In the genomic region with DNA sequence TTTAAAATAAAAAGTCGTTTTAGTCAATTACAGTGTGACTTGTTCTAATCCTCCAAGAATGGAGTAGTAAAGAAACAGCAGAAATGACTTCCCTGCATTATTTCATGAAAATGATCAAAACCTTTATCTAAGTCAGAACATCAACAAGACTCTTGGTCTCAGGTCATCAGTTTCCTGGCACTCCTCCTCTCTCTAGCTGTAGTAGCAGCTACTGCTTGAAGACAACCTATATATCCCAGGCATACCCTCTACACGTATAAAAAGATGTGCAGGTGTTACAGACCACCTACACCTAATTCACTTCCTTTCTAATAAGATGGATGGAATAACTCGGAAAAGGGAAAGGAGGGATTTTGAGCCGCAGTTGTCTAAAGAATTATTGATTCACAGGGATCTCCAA, we compare ENCODE assay signal across 16 cellular contexts. TPM values are rescaled to one million over a fixed set of nuclear protein-coding genes. Genes with fewer than 3 reads are reported as not detected.
DNase-seq lines count a peak whose midpoint lies in the region; ATAC-seq and TF ChIP-seq lines count a peak whose summit lies in the region.
"Had no signal": no experiment of that assay in that cellular context is flagged by ENCODE, and none has a peak within 500 bp of the region (broad histone marks: within the 10 kb centered on the region; RNA-seq: fewer than 3 reads in every experiment).

No MANE protein-coding gene starts in this region.

- peaks cover 9% of the 10 kb centered on the region for H3F3A ChIP-seq in neural progenitor cell (ENCODE audit: low read depth)

- H3K4me2 ChIP-seq in neural progenitor cell: no peak overlapping the region

- H3K4me1 ChIP-seq in breast epithelium (no peaks in the 10 kb centered on the region), neural progenitor cell (peaks cover 8% of the 10 kb centered on the region)

- H3K36me3 ChIP-seq in breast epithelium (no peaks in the 10 kb centered on the region), neural progenitor cell (no peaks in the 10 kb centered on the region)

- peak overlapping the region; percentile 49 for H3K27ac Mint-ChIP-seq in MCF 10A (ENCODE audit: low read depth, unreplicated experiment)
- H3K27ac Mint-ChIP-seq in WTC11: peak overlapping the region; percentile 64
- no peak overlapping the region for H3K27ac Mint-ChIP-seq in neural crest cell (ENCODE audit: unreplicated experiment)
- H3K27ac Mint-ChIP-seq in neural progenitor cell: no peak overlapping the region
- H3K27ac Mint-ChIP-seq: CD4-positive, alpha-beta T cell had no signal

- ATAC-seq in WTC11 (no peak), HG03460 (IDR thresholded peaks at IDR 0.05; ENCODE audit: unreplicated experiment) (no peak), GM19351 (IDR thresholded peaks at IDR 0.05; ENCODE audit: unreplicated experiment) (no peak)
- ATAC-seq: HCT116 had no signal

- no peaks in the 10 kb centered on the region for H4K20me1 ChIP-seq in neural progenitor cell (ENCODE audit: low read depth)

- POLR2A ChIA-PET in MCF 10A (lab: Yijun Ruan, JAX): no interaction called here
- POLR2A ChIA-PET in WTC11 (lab: Charles Lee): no interaction called here

- BruUV-seq in MCF 10A (replicated peaks; lab: Mats Ljungman, UMichigan): no TSS peak

- no peaks in the 10 kb centered on the region for H3K9me3 ChIP-seq in breast epithelium
- H3K9me3 ChIP-seq in neural progenitor cell (ENCODE audit: low read depth): no peaks in the 10 kb centered on the region

- H3K4me3 Mint-ChIP-seq in MCF 10A (ENCODE audit: unreplicated experiment) (no peak overlapping the region), WTC11 (no peak overlapping the region), neural crest cell (peak overlapping the region; percentile 74), neural progenitor cell (no peak overlapping the region)
- H3K4me3 Mint-ChIP-seq: HFFc6 had no signal

- H3K9me3 Mint-ChIP-seq in MCF 10A (ENCODE audit: unreplicated experiment) (no peaks in the 10 kb centered on the region), WTC11 (no peaks in the 10 kb centered on the region), neural crest cell (no peaks in the 10 kb centered on the region), neural progenitor cell (no peaks in the 10 kb centered on the region)
- H3K9me3 Mint-ChIP-seq: CD4-positive, alpha-beta T cell; HFFc6 had no signal

- no peaks in the 10 kb centered on the region for H3K79me2 ChIP-seq in neural progenitor cell (ENCODE audit: low read depth)

- no peak overlapping the region for H3K9ac ChIP-seq in neural progenitor cell

- no peak for TF ChIP-seq POLR2A in breast epithelium (IDR thresholded peaks at IDR 0.05)

- DNase-seq in MCF 10A (ENCODE audit: unreplicated experiment): no peak
- DNase-seq in breast epithelium (ENCODE audit: low spot score in 2 of 2): no peak
- no peak for DNase-seq in WTC11 (ENCODE audit: low spot score)
- no peak for DNase-seq in neural crest cell (ENCODE audit: low read depth, low spot score)
- DNase-seq in neural progenitor cell (ENCODE audit: low spot score): no peak
- DNase-seq: CD4-positive, alpha-beta T cell; DMS153; DMS79; GDM1; GOT3; H7; HFFc6 had no signal

- CTCF ChIA-PET in MCF 10A (lab: Yijun Ruan, JAX): interaction anchor here (0.7 kb wide), 1 partner anchor 200 kb away, joined by 4 read pairs; no protein-coding TSS in a partner anchor
- CTCF ChIA-PET in WTC11 (lab: Charles Lee): interaction anchor here (0.7 kb wide), 1 partner anchor 955 kb away, joined by 5 read pairs; the partner anchor contains the start of gene CDR2L

- H3K36me3 Mint-ChIP-seq in MCF 10A (ENCODE audit: insufficient read depth, unreplicated experiment) (peaks cover 17% of the 10 kb centered on the region), WTC11 (peaks cover 14% of the 10 kb centered on the region), neural crest cell (ENCODE audit: low read depth) (peaks cover 2% of the 10 kb centered on the region), neural progenitor cell (peaks cover 8% of the 10 kb centered on the region)

- H3K27me3 ChIP-seq in breast epithelium: no peaks in the 10 kb centered on the region
- no peaks in the 10 kb centered on the region for H3K27me3 ChIP-seq in neural progenitor cell

- no peaks in the 10 kb centered on the region for H3K27me3 Mint-ChIP-seq in MCF 10A (ENCODE audit: insufficient read depth, unreplicated experiment)
- no peaks in the 10 kb centered on the region for H3K27me3 Mint-ChIP-seq in WTC11 (ENCODE audit: low read depth)
- H3K27me3 Mint-ChIP-seq in neural crest cell (ENCODE audit: low read depth): no peaks in the 10 kb centered on the region
- peaks cover 6% of the 10 kb centered on the region for H3K27me3 Mint-ChIP-seq in neural progenitor cell (ENCODE audit: insufficient read depth, low read depth)
- H3K27me3 Mint-ChIP-seq: CD4-positive, alpha-beta T cell had no signal

- H3K27ac ChIP-seq in breast epithelium (no peak overlapping the region), neural progenitor cell (no peak overlapping the region)
- H3K27ac ChIP-seq: C4-2B had no signal

- no peak for TF ChIP-seq CTCF in MCF 10A (IDR thresholded peaks at IDR 0.05; ENCODE audit: unreplicated experiment)
- TF ChIP-seq CTCF in breast epithelium (IDR thresholded peaks at IDR 0.05): no peak
- TF ChIP-seq CTCF in WTC11 (IDR thresholded peaks at IDR 0.05): no peak
- no peak for TF ChIP-seq CTCF in neural crest cell (conservative IDR thresholded peaks at IDR 0.05)
- TF ChIP-seq CTCF in neural progenitor cell (IDR thresholded peaks at IDR 0.05): no peak

- peaks cover 10% of the 10 kb centered on the region for H3K4me1 Mint-ChIP-seq in MCF 10A (ENCODE audit: insufficient read depth, unreplicated experiment)
- H3K4me1 Mint-ChIP-seq in WTC11: peaks cover 27% of the 10 kb centered on the region
- peaks cover 15% of the 10 kb centered on the region for H3K4me1 Mint-ChIP-seq in neural crest cell
- peaks cover 15% of the 10 kb centered on the region for H3K4me1 Mint-ChIP-seq in neural progenitor cell

- intact Hi-C loops in MCF 10A (cut with micrococcal nuclease): loop anchor here (5.0 kb wide), 1 partner anchor 35 kb away; the partner anchor contains the start of genes ACOX1 and TEN1
- intact Hi-C loops in breast epithelium (cut with DNase I; ENCODE audit: low total_unique reads): no loop called here

- no peak overlapping the region for H2AFZ ChIP-seq in neural progenitor cell (replicated peaks)

- H3K4me3 ChIP-seq in breast epithelium: no peak overlapping the region
- H3K4me3 ChIP-seq in neural progenitor cell: no peak overlapping the region

TF ChIP-seq in WTC11, 78 proteins besides CTCF, POLR2A, EP300 and RAD21 (continues in another document):
- TF ChIP-seq IRF2 (CRISPR knock-in tag; IDR thresholded peaks at IDR 0.05; ENCODE audit: borderline replicate concordance, low read depth) (no peak), RELA (CRISPR knock-in tag; IDR thresholded peaks at IDR 0.05; ENCODE audit: borderline replicate concordance) (no peak), NR2C2 (CRISPR knock-in tag; IDR thresholded peaks at IDR 0.05) (no peak), PRDM15 (CRISPR knock-in tag; IDR thresholded peaks at IDR 0.05) (no peak)

RNA-seq across cellular contexts. Expression of gene FBF1, which starts 1.6 kb away (rescaled TPM):
- 14.0 and 18.8 TPM in 2 replicates for total RNA-seq in MCF 10A (2022)
- 10 to 100 TPM in 2 of 3 donors, 1 to 10 TPM in 1; 7.7 to 18.7 (median 17.7) TPM for total RNA-seq in breast epithelium
- total RNA-seq in WTC11 (2021): 19.8 to 23.7 TPM (median 21.0 TPM) in 3 replicates
- total RNA-seq in neural crest cell: 21.7 and 25.9 TPM in 2 replicates
- total RNA-seq in neural progenitor cell (ENCODE audit: low replicate concordance): 11.2 and 31.4 TPM in 2 replicates

RNA-seq across cellular contexts. Expression of gene ACOX1, which starts 36.5 kb away (rescaled TPM):
- total RNA-seq in MCF 10A (2022) (23.4 and 26.0 TPM in 2 replicates), breast epithelium (100 to 1,000 TPM in 1 of 3 donors, 10 to 100 TPM in 2; 55.1 to 147 (median 55.3) TPM), WTC11 (2021) (32.4 to 40.9 TPM (median 32.5 TPM) in 3 replicates), neural crest cell (19.3 and 22.3 TPM in 2 replicates), neural progenitor cell (ENCODE audit: low replicate concordance) (9.7 and 12.2 TPM in 2 replicates)

RNA-seq across cellular contexts. Expression of gene TEN1, which starts 36.6 kb away (rescaled TPM):
- total RNA-seq in MCF 10A (2022): 13.0 and 15.4 TPM in 2 replicates
- total RNA-seq in breast epithelium: 10 to 100 TPM; 16.7 to 30.2 (median 26.8) TPM
- total RNA-seq in WTC11 (2021): 15.6 to 18.4 TPM (median 17.2 TPM) in 3 replicates
- total RNA-seq in neural crest cell: 9.1 and 10.1 TPM in 2 replicates
- total RNA-seq in neural progenitor cell (ENCODE audit: low replicate concordance): 5.9 and 9.4 TPM in 2 replicates

RNA-seq across cellular contexts. Expression of gene MRPL38, which starts 37.8 kb away (rescaled TPM):
- total RNA-seq in MCF 10A (2022) (97.9 and 111 TPM in 2 replicates), breast epithelium (10 to 100 TPM; 29.4 to 39.0 (median 36.6) TPM), WTC11 (2021) (107 to 146 TPM (median 116 TPM) in 3 replicates), neural crest cell (111 and 115 TPM in 2 replicates), neural progenitor cell (ENCODE audit: low replicate concordance) (26.8 and 57.4 TPM in 2 replicates)

RNA-seq across cellular contexts. Expression of gene TRIM65, which starts 45.7 kb away (rescaled TPM):
- total RNA-seq in MCF 10A (2022) (15.9 and 17.4 TPM in 2 replicates), breast epithelium (10 to 100 TPM; 16.7 to 28.8 (median 23.3) TPM), WTC11 (2021) (51.3 to 56.4 TPM (median 51.4 TPM) in 3 replicates), neural crest cell (23.3 and 27.4 TPM in 2 replicates), neural progenitor cell (ENCODE audit: low replicate concordance) (17.2 and 36.3 TPM in 2 replicates)

Comparison
In these comparisons a context has a peak if more than half of its experiments do, and no peak if none do; other contexts are left out.
1. H3K27ac Mint-ChIP-seq: peak in MCF 10A (single experiment) and WTC11 (single experiment); none in neural crest cell (single experiment) and neural progenitor cell (single experiment).